ENCODE assay signal across 17 cellular contexts in genomic region chr4:8906991-8907595, GRCh38. TPM values are rescaled to one million over a fixed set of nuclear protein-coding genes. Genes with fewer than 3 reads are reported as not detected.
DNase-seq lines count a peak whose midpoint lies in the region; ATAC-seq and TF ChIP-seq lines count a peak whose summit lies in the region.
"Had no signal": no experiment of that assay in that cellular context is flagged by ENCODE, and none has a peak within 500 bp of the region (broad histone marks: within the 10 kb centered on the region; RNA-seq: fewer than 3 reads in every experiment).

No MANE protein-coding gene starts in this region.

- DNase-seq in activated naive CD8-positive, alpha-beta T cell treated with anti-CD3 and anti-CD28 coated beads, Interleukin-2, amount 10 ng/mL, durations not matched to agents 7 days and 5 days: peak; percentile 4
- no peak for DNase-seq in activated naive CD8-positive, alpha-beta T cell treated with anti-CD3 and anti-CD28 coated beads for 36 hours
- DNase-seq in Peyer's patch: peak in 2 of 3 donors; percentile 7 to 25
- peak; percentile 24 for DNase-seq in endodermal cell
- peak; percentile 40 for DNase-seq in sigmoid colon
- DNase-seq in activated T-helper 2 cell treated with anti-CD3 and anti-CD28 coated beads, Interferon-gamma antibody, Interleukin-2, Interleukin-4, amounts not matched to agents 10 μg/mL and 5 μg/mL and 100 μg/mL, durations not matched to agents 14 hours and 24 hours and 36 hours (ENCODE audit: low spot score): no peak
- no peak for DNase-seq in stimulated activated effector memory CD8-positive, alpha-beta T cell treated with anti-CD3 and anti-CD28 coated beads, Interleukin-12 subunit alpha, Interleukin-12 subunit beta, amount 100 ng/mL, for 72 hours (ENCODE audit: low spot score in 2 of 2)
- DNase-seq: BE2C, DMS 273 treated with DMSO at 0.1 percent for 48 hours, MG63, NCI-H1092 treated with DMSO at 0.1 percent for 48 hours, NCI-H1694 treated with DMSO at 0.1 percent for 48 hours, NCI-H345, NCI-H526 treated with DMSO at 0.1 percent for 48 hours, OCI-M1 had no signal

- POLR2A ChIA-PET in activated naive CD8-positive, alpha-beta T cell treated with anti-CD3 and anti-CD28 coated beads, Interleukin-2, amount 10 ng/mL, durations not matched to agents 7 days and 5 days (lab: Charles Lee): no interaction called here

- WGBS in endodermal cell (ENCODE audit: insufficient coverage in 1 of 2, insufficient read length in 1 of 2), 2 experiments: 85% methylated on average over 12 to 22 of the region's 22 CpGs
- 85 to 86% methylated on average over 22 of the region's 22 CpGs for WGBS in sigmoid colon, 2 donors

- H3K9me3 Mint-ChIP-seq in activated naive CD8-positive, alpha-beta T cell treated with anti-CD3 and anti-CD28 coated beads, Interleukin-2, amount 10 ng/mL, durations not matched to agents 7 days and 5 days: peaks cover under 1% of the 10 kb centered on the region
- H3K9me3 Mint-ChIP-seq in activated naive CD8-positive, alpha-beta T cell treated with anti-CD3 and anti-CD28 coated beads for 36 hours: peaks cover 2% of the 10 kb centered on the region
- peaks cover 19% of the 10 kb centered on the region for H3K9me3 Mint-ChIP-seq in endodermal cell
- peaks cover 2% of the 10 kb centered on the region for H3K9me3 Mint-ChIP-seq in activated T-helper 2 cell treated with anti-CD3 and anti-CD28 coated beads, Interferon-gamma antibody, Interleukin-2, Interleukin-4, amounts not matched to agents 10 μg/mL and 5 μg/mL and 100 μg/mL, durations not matched to agents 14 hours and 24 hours and 36 hours
- no peaks in the 10 kb centered on the region for H3K9me3 Mint-ChIP-seq in stimulated activated effector memory CD8-positive, alpha-beta T cell treated with anti-CD3 and anti-CD28 coated beads, Interleukin-12 subunit alpha, Interleukin-12 subunit beta, amount 100 ng/mL, for 72 hours

- H3K27me3 ChIP-seq in Peyer's patch (no peaks in the 10 kb centered on the region), endodermal cell (ENCODE audit: control insufficient read depth, insufficient read depth, low read length, poor library complexity, severe bottlenecking) (peaks cover 10% of the 10 kb centered on the region), sigmoid colon (peaks cover 0 to 26% (median 7%) of the 10 kb centered on the region in 3 donors)
- H3K27me3 ChIP-seq: BE2C, MG63 had no signal

- no peaks in the 10 kb centered on the region for H3K4me1 Mint-ChIP-seq in activated naive CD8-positive, alpha-beta T cell treated with anti-CD3 and anti-CD28 coated beads, Interleukin-2, amount 10 ng/mL, durations not matched to agents 7 days and 5 days
- no peaks in the 10 kb centered on the region for H3K4me1 Mint-ChIP-seq in activated naive CD8-positive, alpha-beta T cell treated with anti-CD3 and anti-CD28 coated beads for 36 hours
- no peaks in the 10 kb centered on the region for H3K4me1 Mint-ChIP-seq in endodermal cell
- H3K4me1 Mint-ChIP-seq in activated T-helper 2 cell treated with anti-CD3 and anti-CD28 coated beads, Interferon-gamma antibody, Interleukin-2, Interleukin-4, amounts not matched to agents 10 μg/mL and 5 μg/mL and 100 μg/mL, durations not matched to agents 14 hours and 24 hours and 36 hours (ENCODE audit: low read depth): no peaks in the 10 kb centered on the region
- no peaks in the 10 kb centered on the region for H3K4me1 Mint-ChIP-seq in stimulated activated effector memory CD8-positive, alpha-beta T cell treated with anti-CD3 and anti-CD28 coated beads, Interleukin-12 subunit alpha, Interleukin-12 subunit beta, amount 100 ng/mL, for 72 hours

- H3K27ac ChIP-seq in Peyer's patch (no peak overlapping the region), endodermal cell (ENCODE audit: low read depth, low read length) (no peak overlapping the region), sigmoid colon (no peak overlapping the region)

- H3K4me3 Mint-ChIP-seq in activated naive CD8-positive, alpha-beta T cell treated with anti-CD3 and anti-CD28 coated beads, Interleukin-2, amount 10 ng/mL, durations not matched to agents 7 days and 5 days: no peak overlapping the region
- no peak overlapping the region for H3K4me3 Mint-ChIP-seq in activated naive CD8-positive, alpha-beta T cell treated with anti-CD3 and anti-CD28 coated beads for 36 hours
- no peak overlapping the region for H3K4me3 Mint-ChIP-seq in endodermal cell
- H3K4me3 Mint-ChIP-seq in activated T-helper 2 cell treated with anti-CD3 and anti-CD28 coated beads, Interferon-gamma antibody, Interleukin-2, Interleukin-4, amounts not matched to agents 10 μg/mL and 5 μg/mL and 100 μg/mL, durations not matched to agents 14 hours and 24 hours and 36 hours (ENCODE audit: low read depth): no peak overlapping the region
- no peak overlapping the region for H3K4me3 Mint-ChIP-seq in stimulated activated effector memory CD8-positive, alpha-beta T cell treated with anti-CD3 and anti-CD28 coated beads, Interleukin-12 subunit alpha, Interleukin-12 subunit beta, amount 100 ng/mL, for 72 hours

- no peak overlapping the region for H3K9ac ChIP-seq in endodermal cell (ENCODE audit: extremely low read depth, low read length, poor library complexity, severe bottlenecking)

- intact Hi-C loops in sigmoid colon (cut with DNase I): no loop called here
- intact Hi-C loops in activated T-helper 2 cell treated with anti-CD3 and anti-CD28 coated beads, Interferon-gamma antibody, Interleukin-2, Interleukin-4, amounts not matched to agents 10 μg/mL and 5 μg/mL and 100 μg/mL, durations not matched to agents 14 hours and 24 hours and 36 hours (cut with micrococcal nuclease): no loop called here

- TF ChIP-seq POLR2A in Peyer's patch (IDR thresholded peaks at IDR 0.05) (no peak), sigmoid colon (IDR thresholded peaks at IDR 0.05) (no peak)

- H3K4me1 ChIP-seq in Peyer's patch (no peaks in the 10 kb centered on the region), endodermal cell (ENCODE audit: control insufficient read depth, insufficient read depth, low read length) (no peaks in the 10 kb centered on the region), sigmoid colon (no peaks in the 10 kb centered on the region)
- H3K4me1 ChIP-seq: BE2C had no signal

- no peak for TF ChIP-seq EP300 in sigmoid colon (IDR thresholded peaks at IDR 0.05)

- H3K4me3 ChIP-seq in Peyer's patch (no peak overlapping the region), endodermal cell (ENCODE audit: low read length) (no peak overlapping the region), sigmoid colon (no peak overlapping the region)
- H3K4me3 ChIP-seq: MG63 had no signal

- no peak for ATAC-seq in activated naive CD8-positive, alpha-beta T cell treated with anti-CD3 and anti-CD28 coated beads, Interleukin-2, amount 10 ng/mL, durations not matched to agents 7 days and 5 days (ENCODE audit: low read depth)
- ATAC-seq in HG02885 (IDR thresholded peaks at IDR 0.05; ENCODE audit: poor library complexity, unreplicated experiment): no peak
- ATAC-seq in stimulated activated effector memory CD8-positive, alpha-beta T cell treated with anti-CD3 and anti-CD28 coated beads, Interleukin-12 subunit alpha, Interleukin-12 subunit beta, amount 100 ng/mL, for 72 hours: no peak

- no peaks in the 10 kb centered on the region for H3K36me3 Mint-ChIP-seq in activated naive CD8-positive, alpha-beta T cell treated with anti-CD3 and anti-CD28 coated beads, Interleukin-2, amount 10 ng/mL, durations not matched to agents 7 days and 5 days
- no peaks in the 10 kb centered on the region for H3K36me3 Mint-ChIP-seq in activated naive CD8-positive, alpha-beta T cell treated with anti-CD3 and anti-CD28 coated beads for 36 hours
- H3K36me3 Mint-ChIP-seq in endodermal cell (ENCODE audit: low read depth): no peaks in the 10 kb centered on the region
- no peaks in the 10 kb centered on the region for H3K36me3 Mint-ChIP-seq in activated T-helper 2 cell treated with anti-CD3 and anti-CD28 coated beads, Interferon-gamma antibody, Interleukin-2, Interleukin-4, amounts not matched to agents 10 μg/mL and 5 μg/mL and 100 μg/mL, durations not matched to agents 14 hours and 24 hours and 36 hours (ENCODE audit: low read depth)
- no peaks in the 10 kb centered on the region for H3K36me3 Mint-ChIP-seq in stimulated activated effector memory CD8-positive, alpha-beta T cell treated with anti-CD3 and anti-CD28 coated beads, Interleukin-12 subunit alpha, Interleukin-12 subunit beta, amount 100 ng/mL, for 72 hours

- no peaks in the 10 kb centered on the region for H3K27me3 Mint-ChIP-seq in activated naive CD8-positive, alpha-beta T cell treated with anti-CD3 and anti-CD28 coated beads, Interleukin-2, amount 10 ng/mL, durations not matched to agents 7 days and 5 days
- no peaks in the 10 kb centered on the region for H3K27me3 Mint-ChIP-seq in activated naive CD8-positive, alpha-beta T cell treated with anti-CD3 and anti-CD28 coated beads for 36 hours
- H3K27me3 Mint-ChIP-seq in endodermal cell (ENCODE audit: insufficient read depth): peaks cover 32% of the 10 kb centered on the region
- no peaks in the 10 kb centered on the region for H3K27me3 Mint-ChIP-seq in activated T-helper 2 cell treated with anti-CD3 and anti-CD28 coated beads, Interferon-gamma antibody, Interleukin-2, Interleukin-4, amounts not matched to agents 10 μg/mL and 5 μg/mL and 100 μg/mL, durations not matched to agents 14 hours and 24 hours and 36 hours (ENCODE audit: low read depth)

- TF ChIP-seq CTCF in Peyer's patch (IDR thresholded peaks at IDR 0.05): no peak
- TF ChIP-seq CTCF in endodermal cell (conservative IDR thresholded peaks at IDR 0.05): no peak
- no peak for TF ChIP-seq CTCF in sigmoid colon (IDR thresholded peaks at IDR 0.05)

- no peak overlapping the region for H3K27ac Mint-ChIP-seq in activated naive CD8-positive, alpha-beta T cell treated with anti-CD3 and anti-CD28 coated beads, Interleukin-2, amount 10 ng/mL, durations not matched to agents 7 days and 5 days
- H3K27ac Mint-ChIP-seq in activated naive CD8-positive, alpha-beta T cell treated with anti-CD3 and anti-CD28 coated beads for 36 hours: no peak overlapping the region
- H3K27ac Mint-ChIP-seq in endodermal cell: no peak overlapping the region
- no peak overlapping the region for H3K27ac Mint-ChIP-seq in activated T-helper 2 cell treated with anti-CD3 and anti-CD28 coated beads, Interferon-gamma antibody, Interleukin-2, Interleukin-4, amounts not matched to agents 10 μg/mL and 5 μg/mL and 100 μg/mL, durations not matched to agents 14 hours and 24 hours and 36 hours
- H3K27ac Mint-ChIP-seq in stimulated activated effector memory CD8-positive, alpha-beta T cell treated with anti-CD3 and anti-CD28 coated beads, Interleukin-12 subunit alpha, Interleukin-12 subunit beta, amount 100 ng/mL, for 72 hours: no peak overlapping the region

- no peaks in the 10 kb centered on the region for H3K36me3 ChIP-seq in Peyer's patch
- H3K36me3 ChIP-seq in endodermal cell (ENCODE audit: control insufficient read depth, insufficient read depth, low read length): no peaks in the 10 kb centered on the region
- H3K36me3 ChIP-seq in sigmoid colon: no peaks in the 10 kb centered on the region
- H3K36me3 ChIP-seq: BE2C, MG63 had no signal

- no peaks in the 10 kb centered on the region for H3K9me3 ChIP-seq in Peyer's patch
- peaks cover 5% of the 10 kb centered on the region for H3K9me3 ChIP-seq in endodermal cell (ENCODE audit: control insufficient read depth, low read length)
- peaks cover 0 to 2% (median 0%) of the 10 kb centered on the region in 4 donors for H3K9me3 ChIP-seq in sigmoid colon
- H3K9me3 ChIP-seq: BE2C, MG63 had no signal

RNA-seq across cellular contexts. Expression of gene HMX1, which starts 35.5 kb away (rescaled TPM):
- not detected for total RNA-seq in activated naive CD8-positive, alpha-beta T cell treated with anti-CD3 and anti-CD28 coated beads, Interleukin-2, amount 10 ng/mL, durations not matched to agents 7 days and 5 days
- not detected for total RNA-seq in activated naive CD8-positive, alpha-beta T cell treated with anti-CD3 and anti-CD28 coated beads for 36 hours
- total RNA-seq in Peyer's patch (not detected), endodermal cell (1 to 10 TPM in 1 of 2 donors, not detected in 1; 1.2 TPM), sigmoid colon (1 to 10 TPM in 2 of 4 donors, not detected in 2; 1.1 to 1.7 TPM)
- 1.4 TPM for polyA plus RNA-seq in endodermal cell (2013, experiment 1 of 2)
- polyA plus RNA-seq in endodermal cell (2013, experiment 2 of 2): 0.95 TPM
- not detected for polyA plus RNA-seq in sigmoid colon
- total RNA-seq in activated T-helper 2 cell treated with anti-CD3 and anti-CD28 coated beads, Interferon-gamma antibody, Interleukin-2, Interleukin-4, amounts not matched to agents 10 μg/mL and 5 μg/mL and 100 μg/mL, durations not matched to agents 14 hours and 24 hours and 36 hours: not detected in 2 replicates
- polyA plus RNA-seq: AG04450 had no signal

Comparison
In these comparisons a context has a peak if more than half of its experiments do, and no peak if none do; other contexts are left out.
1. DNase-seq: peak in activated naive CD8-positive, alpha-beta T cell treated with anti-CD3 and anti-CD28 coated beads, Interleukin-2, amount 10 ng/mL, durations not matched to agents 7 days and 5 days (single experiment), Peyer's patch (2 of 3), endodermal cell (single experiment) and sigmoid colon (single experiment); none in activated naive CD8-positive, alpha-beta T cell treated with anti-CD3 and anti-CD28 coated beads for 36 hours (single experiment), activated T-helper 2 cell treated with anti-CD3 and anti-CD28 coated beads, Interferon-gamma antibody, Interleukin-2, Interleukin-4, amounts not matched to agents 10 μg/mL and 5 μg/mL and 100 μg/mL, durations not matched to agents 14 hours and 24 hours and 36 hours (single experiment) and stimulated activated effector memory CD8-positive, alpha-beta T cell treated with anti-CD3 and anti-CD28 coated beads, Interleukin-12 subunit alpha, Interleukin-12 subunit beta, amount 100 ng/mL, for 72 hours (0 of 2).